1 cellular context compared by ENCODE assay signal in the genomic region with DNA sequence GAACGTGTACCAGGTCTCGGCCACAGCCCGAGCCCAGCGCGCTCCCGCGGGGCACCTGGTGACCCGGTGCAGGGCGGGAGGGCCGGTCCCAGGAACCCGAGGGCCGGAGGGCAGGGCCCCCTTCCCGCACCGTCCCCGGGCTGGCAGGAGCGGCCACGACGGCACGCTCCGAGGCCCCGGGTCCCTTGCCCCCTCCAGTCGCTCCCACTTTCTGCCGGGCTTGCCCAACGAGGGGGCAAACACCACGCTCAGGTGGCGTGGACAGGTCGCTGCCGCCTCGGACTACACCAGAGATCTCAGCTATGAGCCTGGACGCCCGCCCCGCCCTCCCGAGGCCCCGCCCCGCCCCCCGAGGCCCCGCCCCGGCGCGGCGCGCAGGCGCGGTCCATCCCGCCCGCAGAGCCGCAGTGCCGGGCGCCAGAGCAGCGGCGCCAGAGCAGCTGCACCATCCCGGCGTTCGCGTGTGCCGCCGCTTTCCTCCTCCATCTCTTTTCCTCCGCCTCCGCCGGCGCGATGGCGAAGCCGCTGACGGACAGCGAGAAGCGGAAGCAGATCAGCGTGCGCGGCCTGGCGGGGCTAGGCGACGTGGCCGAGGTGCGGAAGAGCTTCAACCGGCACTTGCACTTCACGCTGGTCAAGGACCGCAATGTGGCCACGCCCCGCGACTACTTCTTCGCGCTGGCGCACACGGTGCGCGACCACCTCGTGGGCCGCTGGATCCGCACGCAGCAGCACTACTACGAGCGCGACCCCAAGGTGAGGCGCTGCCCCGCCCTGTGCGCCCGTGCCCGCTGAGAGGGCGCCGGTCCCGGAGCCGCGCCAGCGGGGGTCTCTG.
TF ChIP-seq lines count a peak whose summit lies in the region.

A gene (plus strand): TSS at position 420 of the 835 bp plus-strand sequence. CDS start 94 bp downstream, at position 514.

TF ChIP-seq in HepG2, 621 proteins besides CTCF, POLR2A, EP300 and RAD21 (continued from another document and continues in another):
- TF ChIP-seq GLI4 (CRISPR knock-in tag; IDR thresholded peaks at IDR 0.05; ENCODE audit: borderline replicate concordance) (peak; percentile 95), ATF1 (CRISPR knock-in tag; IDR thresholded peaks at IDR 0.05) (no peak), RAD51 (IDR thresholded peaks at IDR 0.05; ENCODE audit: borderline replicate concordance) (no peak), RFXANK (CRISPR knock-in tag; IDR thresholded peaks at IDR 0.05) (peak; percentile 80; the same call in 1 of the 2 replicates), CCAR2 (optimal IDR thresholded peaks at IDR 0.05; ENCODE audit: low read depth, low read length) (no peak), ZBTB3 (CRISPR knock-in tag; IDR thresholded peaks at IDR 0.05; ENCODE audit: borderline replicate concordance, low read depth) (peak; percentile 54; the same call in 1 of the 2 replicates), ZNF225 (CRISPR knock-in tag; IDR thresholded peaks at IDR 0.05) (peak; percentile 82), ZNF563 (CRISPR knock-in tag; IDR thresholded peaks at IDR 0.05) (no peak; the same call in 1 of the 2 replicates), ZNF484 (CRISPR knock-in tag; IDR thresholded peaks at IDR 0.05; ENCODE audit: borderline replicate concordance, low read depth) (peak; percentile 95; the same call in 1 of the 2 replicates), ZNF180 (CRISPR knock-in tag; IDR thresholded peaks at IDR 0.05; ENCODE audit: borderline replicate concordance, low read depth) (peak; percentile 70; the same call in 1 of the 2 replicates), ZNF331 (CRISPR knock-in tag; IDR thresholded peaks at IDR 0.05) (peak; percentile 87; the same call in 1 of the 2 replicates), ZNF350 (CRISPR knock-in tag; IDR thresholded peaks at IDR 0.05; ENCODE audit: borderline replicate concordance, low read depth) (0 out of 2 replicates have a peak, but pooled peaks have one; percentile 43), NRL (CRISPR knock-in tag; IDR thresholded peaks at IDR 0.05; ENCODE audit: borderline replicate concordance) (peak; percentile 89; the same call in 1 of the 2 replicates), ARNT2 (CRISPR knock-in tag; IDR thresholded peaks at IDR 0.05; ENCODE audit: low read depth) (peak; percentile 99), KLF15 (CRISPR knock-in tag; IDR thresholded peaks at IDR 0.05; ENCODE audit: borderline replicate concordance) (no peak), NCOR1 (IDR thresholded peaks at IDR 0.05; ENCODE audit: borderline replicate concordance, low read length) (no peak), ZNF337 (CRISPR knock-in tag; IDR thresholded peaks at IDR 0.05; ENCODE audit: borderline replicate concordance, low read depth) (peak; percentile 89; the same call in 1 of the 2 replicates), ZFYVE20 (CRISPR knock-in tag; IDR thresholded peaks at IDR 0.05; ENCODE audit: borderline replicate concordance, low read depth) (peak; percentile 96; the same call in 1 of the 2 replicates), NCOA5 (CRISPR knock-in tag; IDR thresholded peaks at IDR 0.05) (no peak), PCBP2 (optimal IDR thresholded peaks at IDR 0.05; ENCODE audit: low read depth, low read length, poor library complexity, severe bottlenecking) (no peak), ZNF652 (CRISPR knock-in tag; IDR thresholded peaks at IDR 0.05; ENCODE audit: borderline replicate concordance, low read depth) (0 out of 2 replicates have a peak, but pooled peaks have one; percentile 38), ZNF713 (CRISPR knock-in tag; IDR thresholded peaks at IDR 0.05) (peak; percentile 19; the same call in 1 of the 2 replicates)
- TF ChIP-seq, protein P1, sequence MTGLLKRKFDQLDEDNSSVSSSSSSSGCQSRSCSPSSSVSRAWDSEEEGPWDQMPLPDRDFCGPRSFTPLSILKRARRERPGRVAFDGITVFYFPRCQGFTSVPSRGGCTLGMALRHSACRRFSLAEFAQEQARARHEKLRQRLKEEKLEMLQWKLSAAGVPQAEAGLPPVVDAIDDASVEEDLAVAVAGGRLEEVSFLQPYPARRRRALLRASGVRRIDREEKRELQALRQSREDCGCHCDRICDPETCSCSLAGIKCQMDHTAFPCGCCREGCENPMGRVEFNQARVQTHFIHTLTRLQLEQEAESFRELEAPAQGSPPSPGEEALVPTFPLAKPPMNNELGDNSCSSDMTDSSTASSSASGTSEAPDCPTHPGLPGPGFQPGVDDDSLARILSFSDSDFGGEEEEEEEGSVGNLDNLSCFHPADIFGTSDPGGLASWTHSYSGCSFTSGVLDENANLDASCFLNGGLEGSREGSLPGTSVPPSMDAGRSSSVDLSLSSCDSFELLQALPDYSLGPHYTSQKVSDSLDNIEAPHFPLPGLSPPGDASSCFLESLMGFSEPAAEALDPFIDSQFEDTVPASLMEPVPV (CRISPR knock-in tag; IDR thresholded peaks at IDR 0.05), result peak; percentile 88; the same call in 1 of the 2 replicates
- TF ChIP-seq, protein P2, sequence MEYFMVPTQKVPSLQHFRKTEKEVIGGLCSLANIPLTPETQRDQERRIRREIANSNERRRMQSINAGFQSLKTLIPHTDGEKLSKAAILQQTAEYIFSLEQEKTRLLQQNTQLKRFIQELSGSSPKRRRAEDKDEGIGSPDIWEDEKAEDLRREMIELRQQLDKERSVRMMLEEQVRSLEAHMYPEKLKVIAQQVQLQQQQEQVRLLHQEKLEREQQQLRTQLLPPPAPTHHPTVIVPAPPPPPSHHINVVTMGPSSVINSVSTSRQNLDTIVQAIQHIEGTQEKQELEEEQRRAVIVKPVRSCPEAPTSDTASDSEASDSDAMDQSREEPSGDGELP (IDR thresholded peaks at IDR 0.05; ENCODE audit: borderline replicate concordance, low read depth), result peak; percentile 10; the same call in 1 of the 2 replicates
- TF ChIP-seq, protein P3, sequence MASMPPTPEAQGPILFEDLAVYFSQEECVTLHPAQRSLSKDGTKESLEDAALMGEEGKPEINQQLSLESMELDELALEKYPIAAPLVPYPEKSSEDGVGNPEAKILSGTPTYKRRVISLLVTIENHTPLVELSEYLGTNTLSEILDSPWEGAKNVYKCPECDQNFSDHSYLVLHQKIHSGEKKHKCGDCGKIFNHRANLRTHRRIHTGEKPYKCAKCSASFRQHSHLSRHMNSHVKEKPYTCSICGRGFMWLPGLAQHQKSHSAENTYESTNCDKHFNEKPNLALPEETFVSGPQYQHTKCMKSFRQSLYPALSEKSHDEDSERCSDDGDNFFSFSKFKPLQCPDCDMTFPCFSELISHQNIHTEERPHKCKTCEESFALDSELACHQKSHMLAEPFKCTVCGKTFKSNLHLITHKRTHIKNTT (CRISPR knock-in tag; IDR thresholded peaks at IDR 0.05), result peak; percentile 83
- TF ChIP-seq, protein P4, sequence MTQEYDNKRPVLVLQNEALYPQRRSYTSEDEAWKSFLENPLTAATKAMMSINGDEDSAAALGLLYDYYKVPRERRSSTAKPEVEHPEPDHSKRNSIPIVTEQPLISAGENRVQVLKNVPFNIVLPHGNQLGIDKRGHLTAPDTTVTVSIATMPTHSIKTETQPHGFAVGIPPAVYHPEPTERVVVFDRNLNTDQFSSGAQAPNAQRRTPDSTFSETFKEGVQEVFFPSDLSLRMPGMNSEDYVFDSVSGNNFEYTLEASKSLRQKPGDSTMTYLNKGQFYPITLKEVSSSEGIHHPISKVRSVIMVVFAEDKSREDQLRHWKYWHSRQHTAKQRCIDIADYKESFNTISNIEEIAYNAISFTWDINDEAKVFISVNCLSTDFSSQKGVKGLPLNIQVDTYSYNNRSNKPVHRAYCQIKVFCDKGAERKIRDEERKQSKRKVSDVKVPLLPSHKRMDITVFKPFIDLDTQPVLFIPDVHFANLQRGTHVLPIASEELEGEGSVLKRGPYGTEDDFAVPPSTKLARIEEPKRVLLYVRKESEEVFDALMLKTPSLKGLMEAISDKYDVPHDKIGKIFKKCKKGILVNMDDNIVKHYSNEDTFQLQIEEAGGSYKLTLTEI (CRISPR knock-in tag; conservative IDR thresholded peaks at IDR 0.05), result 0 out of 2 replicates have a peak, but pooled peaks have one; percentile 32
- TF ChIP-seq, protein P5, sequence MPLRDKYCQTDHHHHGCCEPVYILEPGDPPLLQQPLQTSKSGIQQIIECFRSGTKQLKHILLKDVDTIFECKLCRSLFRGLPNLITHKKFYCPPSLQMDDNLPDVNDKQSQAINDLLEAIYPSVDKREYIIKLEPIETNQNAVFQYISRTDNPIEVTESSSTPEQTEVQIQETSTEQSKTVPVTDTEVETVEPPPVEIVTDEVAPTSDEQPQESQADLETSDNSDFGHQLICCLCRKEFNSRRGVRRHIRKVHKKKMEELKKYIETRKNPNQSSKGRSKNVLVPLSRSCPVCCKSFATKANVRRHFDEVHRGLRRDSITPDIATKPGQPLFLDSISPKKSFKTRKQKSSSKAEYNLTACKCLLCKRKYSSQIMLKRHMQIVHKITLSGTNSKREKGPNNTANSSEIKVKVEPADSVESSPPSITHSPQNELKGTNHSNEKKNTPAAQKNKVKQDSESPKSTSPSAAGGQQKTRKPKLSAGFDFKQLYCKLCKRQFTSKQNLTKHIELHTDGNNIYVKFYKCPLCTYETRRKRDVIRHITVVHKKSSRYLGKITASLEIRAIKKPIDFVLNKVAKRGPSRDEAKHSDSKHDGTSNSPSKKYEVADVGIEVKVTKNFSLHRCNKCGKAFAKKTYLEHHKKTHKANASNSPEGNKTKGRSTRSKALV (CRISPR knock-in tag; IDR thresholded peaks at IDR 0.05), result peak; percentile 86; the same call in 1 of the 2 replicates
- TF ChIP-seq, protein P6, sequence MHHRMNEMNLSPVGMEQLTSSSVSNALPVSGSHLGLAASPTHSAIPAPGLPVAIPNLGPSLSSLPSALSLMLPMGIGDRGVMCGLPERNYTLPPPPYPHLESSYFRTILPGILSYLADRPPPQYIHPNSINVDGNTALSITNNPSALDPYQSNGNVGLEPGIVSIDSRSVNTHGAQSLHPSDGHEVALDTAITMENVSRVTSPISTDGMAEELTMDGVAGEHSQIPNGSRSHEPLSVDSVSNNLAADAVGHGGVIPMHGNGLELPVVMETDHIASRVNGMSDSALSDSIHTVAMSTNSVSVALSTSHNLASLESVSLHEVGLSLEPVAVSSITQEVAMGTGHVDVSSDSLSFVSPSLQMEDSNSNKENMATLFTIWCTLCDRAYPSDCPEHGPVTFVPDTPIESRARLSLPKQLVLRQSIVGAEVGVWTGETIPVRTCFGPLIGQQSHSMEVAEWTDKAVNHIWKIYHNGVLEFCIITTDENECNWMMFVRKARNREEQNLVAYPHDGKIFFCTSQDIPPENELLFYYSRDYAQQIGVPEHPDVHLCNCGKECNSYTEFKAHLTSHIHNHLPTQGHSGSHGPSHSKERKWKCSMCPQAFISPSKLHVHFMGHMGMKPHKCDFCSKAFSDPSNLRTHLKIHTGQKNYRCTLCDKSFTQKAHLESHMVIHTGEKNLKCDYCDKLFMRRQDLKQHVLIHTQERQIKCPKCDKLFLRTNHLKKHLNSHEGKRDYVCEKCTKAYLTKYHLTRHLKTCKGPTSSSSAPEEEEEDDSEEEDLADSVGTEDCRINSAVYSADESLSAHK (CRISPR knock-in tag; IDR thresholded peaks at IDR 0.05; ENCODE audit: borderline replicate concordance), result 0 out of 2 replicates have a peak, but pooled peaks have one; percentile 23
- TF ChIP-seq, protein P7, sequence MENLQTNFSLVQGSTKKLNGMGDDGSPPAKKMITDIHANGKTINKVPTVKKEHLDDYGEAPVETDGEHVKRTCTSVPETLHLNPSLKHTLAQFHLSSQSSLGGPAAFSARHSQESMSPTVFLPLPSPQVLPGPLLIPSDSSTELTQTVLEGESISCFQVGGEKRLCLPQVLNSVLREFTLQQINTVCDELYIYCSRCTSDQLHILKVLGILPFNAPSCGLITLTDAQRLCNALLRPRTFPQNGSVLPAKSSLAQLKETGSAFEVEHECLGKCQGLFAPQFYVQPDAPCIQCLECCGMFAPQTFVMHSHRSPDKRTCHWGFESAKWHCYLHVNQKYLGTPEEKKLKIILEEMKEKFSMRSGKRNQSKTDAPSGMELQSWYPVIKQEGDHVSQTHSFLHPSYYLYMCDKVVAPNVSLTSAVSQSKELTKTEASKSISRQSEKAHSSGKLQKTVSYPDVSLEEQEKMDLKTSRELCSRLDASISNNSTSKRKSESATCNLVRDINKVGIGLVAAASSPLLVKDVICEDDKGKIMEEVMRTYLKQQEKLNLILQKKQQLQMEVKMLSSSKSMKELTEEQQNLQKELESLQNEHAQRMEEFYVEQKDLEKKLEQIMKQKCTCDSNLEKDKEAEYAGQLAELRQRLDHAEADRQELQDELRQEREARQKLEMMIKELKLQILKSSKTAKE (CRISPR knock-in tag; IDR thresholded peaks at IDR 0.05; ENCODE audit: borderline replicate concordance), result peak; percentile 84
- TF ChIP-seq, protein P8, sequence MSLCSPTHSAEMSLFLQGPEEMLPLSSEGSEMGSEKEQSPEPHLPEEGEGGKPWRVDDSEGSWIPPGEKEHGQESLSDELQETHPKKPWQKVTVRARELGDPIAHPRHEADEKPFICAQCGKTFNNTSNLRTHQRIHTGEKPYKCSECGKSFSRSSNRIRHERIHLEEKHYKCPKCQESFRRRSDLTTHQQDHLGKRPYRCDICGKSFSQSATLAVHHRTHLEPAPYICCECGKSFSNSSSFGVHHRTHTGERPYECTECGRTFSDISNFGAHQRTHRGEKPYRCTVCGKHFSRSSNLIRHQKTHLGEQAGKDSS (CRISPR knock-in tag; IDR thresholded peaks at IDR 0.05; ENCODE audit: borderline replicate concordance, low read depth), result peak; percentile 87; the same call in 1 of the 2 replicates
- TF ChIP-seq, protein P9, sequence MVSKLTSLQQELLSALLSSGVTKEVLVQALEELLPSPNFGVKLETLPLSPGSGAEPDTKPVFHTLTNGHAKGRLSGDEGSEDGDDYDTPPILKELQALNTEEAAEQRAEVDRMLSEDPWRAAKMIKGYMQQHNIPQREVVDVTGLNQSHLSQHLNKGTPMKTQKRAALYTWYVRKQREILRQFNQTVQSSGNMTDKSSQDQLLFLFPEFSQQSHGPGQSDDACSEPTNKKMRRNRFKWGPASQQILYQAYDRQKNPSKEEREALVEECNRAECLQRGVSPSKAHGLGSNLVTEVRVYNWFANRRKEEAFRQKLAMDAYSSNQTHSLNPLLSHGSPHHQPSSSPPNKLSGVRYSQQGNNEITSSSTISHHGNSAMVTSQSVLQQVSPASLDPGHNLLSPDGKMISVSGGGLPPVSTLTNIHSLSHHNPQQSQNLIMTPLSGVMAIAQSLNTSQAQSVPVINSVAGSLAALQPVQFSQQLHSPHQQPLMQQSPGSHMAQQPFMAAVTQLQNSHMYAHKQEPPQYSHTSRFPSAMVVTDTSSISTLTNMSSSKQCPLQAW (CRISPR knock-in tag; IDR thresholded peaks at IDR 0.05), result 0 out of 2 replicates have a peak, but pooled peaks have one; percentile 43
